Comparison of ENCODE assay signal across 1 cellular context in genomic region chr4:165462009-165462408, GRCh38.
TF ChIP-seq lines count a peak whose summit lies in the region.

No MANE protein-coding gene starts in this region.

TF ChIP-seq in IMR-90, 13 proteins besides CTCF, POLR2A, EP300 and RAD21:
- TF ChIP-seq CHD1 (IDR thresholded peaks at IDR 0.05; ENCODE audit: low read depth, low read length): no peak
- TF ChIP-seq MAFK (IDR thresholded peaks at IDR 0.05; ENCODE audit: low read depth, low read length): no peak
- no peak for TF ChIP-seq SMC3 (IDR thresholded peaks at IDR 0.05; ENCODE audit: low read depth, low read length)
- TF ChIP-seq, protein P1, sequence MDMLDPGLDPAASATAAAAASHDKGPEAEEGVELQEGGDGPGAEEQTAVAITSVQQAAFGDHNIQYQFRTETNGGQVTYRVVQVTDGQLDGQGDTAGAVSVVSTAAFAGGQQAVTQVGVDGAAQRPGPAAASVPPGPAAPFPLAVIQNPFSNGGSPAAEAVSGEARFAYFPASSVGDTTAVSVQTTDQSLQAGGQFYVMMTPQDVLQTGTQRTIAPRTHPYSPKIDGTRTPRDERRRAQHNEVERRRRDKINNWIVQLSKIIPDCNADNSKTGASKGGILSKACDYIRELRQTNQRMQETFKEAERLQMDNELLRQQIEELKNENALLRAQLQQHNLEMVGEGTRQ (IDR thresholded peaks at IDR 0.05; ENCODE audit: low read depth, low read length): no peak
- no peak for TF ChIP-seq MXI1 (IDR thresholded peaks at IDR 0.05; ENCODE audit: borderline replicate concordance, low read depth, low read length)
- no peak for TF ChIP-seq BHLHE40 (IDR thresholded peaks at IDR 0.05; ENCODE audit: low read depth, low read length)
TF ChIP-seq in IMR-90: peak in this region for 0.
